9 cellular contexts compared by ENCODE assay signal in genomic region chr4:15920723-15921591, GRCh38. TPM values are rescaled to one million over a fixed set of nuclear protein-coding genes. Genes with fewer than 3 reads are reported as not detected.
A peak's percentile ranks its signal among the peaks of the same experiment; 100 is the strongest.
DNase-seq lines count a peak whose midpoint lies in the region; ATAC-seq and TF ChIP-seq lines count a peak whose summit lies in the region.
"Had no signal": no experiment of that assay in that cellular context is flagged by ENCODE, and none has a peak within 500 bp of the region (broad histone marks: within the 10 kb centered on the region; RNA-seq: fewer than 3 reads in every experiment).

No MANE protein-coding gene starts in this region.

- TF ChIP-seq POLR2A in esophagus muscularis mucosa (IDR thresholded peaks at IDR 0.05; ENCODE audit: low read depth), result no peak

- H3K4me1 ChIP-seq in esophagus muscularis mucosa, result peaks cover 0 to 10% (median 4%) of the 10 kb centered on the region in 4 donors

- H3K36me3 Mint-ChIP-seq in WTC11, result peaks cover 5% of the 10 kb centered on the region

- peaks cover 9% of the 10 kb centered on the region for H3K27me3 Mint-ChIP-seq in WTC11 (ENCODE audit: low read depth)

- ATAC-seq in WTC11, result no peak

- no peaks in the 10 kb centered on the region for H3K4me1 Mint-ChIP-seq in WTC11

- TF ChIP-seq EP300 in esophagus muscularis mucosa (IDR thresholded peaks at IDR 0.05), result no peak

- H3K27me3 ChIP-seq in BJ (ENCODE audit: control insufficient read depth, insufficient read depth, low read length) (no peaks in the 10 kb centered on the region), esophagus muscularis mucosa (no peaks in the 10 kb centered on the region)

- no peaks in the 10 kb centered on the region for H3K9me3 ChIP-seq in esophagus muscularis mucosa

- no peak overlapping the region for H3K27ac ChIP-seq in esophagus muscularis mucosa (replicated peaks in 1 of 4)

- DNase-seq in BJ (ENCODE audit: low read depth) (peak; percentile 79), M059J (ENCODE audit: low read depth) (peak; percentile 98), cardiac fibroblast (ENCODE audit: low read depth in 2 of 2) (peak; percentile 94 to 98), middle frontal gyrus (ENCODE audit: extremely low spot score, low spot score) (peak; percentile 8), NCI-H1048 (lab: John Stamatoyannopoulos, UW) (no peak), GM19240 (ENCODE audit: insufficient read length, low spot score) (no peak), esophagus muscularis mucosa (ENCODE audit: extremely low spot score) (no peak), WTC11 (ENCODE audit: low spot score) (no peak)
- DNase-seq: activated CD8-positive, alpha-beta memory T cell treated with anti-CD3 and anti-CD28 coated beads for 24 hours had no signal

- CTCF ChIA-PET in BJ (lab: Yijun Ruan, JAX) (interaction anchor here (1.7 to 5.6 kb wide), 2 partner anchors 35 to 39 kb away, joined by 12 to 28 read pairs; no protein-coding TSS in a partner anchor), WTC11 (lab: Charles Lee) (interaction anchor here (1.3 kb wide), 1 partner anchor 38 kb away, joined by 6 read pairs; no protein-coding TSS in a partner anchor)

- intact Hi-C loops in esophagus muscularis mucosa (cut with DNase I), result no loop called here

- no peak overlapping the region for H3K27ac Mint-ChIP-seq in WTC11

- TF ChIP-seq CTCF in BJ (IDR thresholded peaks at IDR 0.05; ENCODE audit: insufficient read depth, low read depth, low read length), result no peak
- no peak for TF ChIP-seq CTCF in cardiac fibroblast (IDR thresholded peaks at IDR 0.05; ENCODE audit: low read depth, low read length)
- no peak for TF ChIP-seq CTCF in esophagus muscularis mucosa (IDR thresholded peaks at IDR 0.05)
- no peak for TF ChIP-seq CTCF in WTC11 (IDR thresholded peaks at IDR 0.05)

- H3K9me3 Mint-ChIP-seq in WTC11, result peaks cover 10% of the 10 kb centered on the region

- H3K4me3 Mint-ChIP-seq in WTC11, result no peak overlapping the region

- POLR2A ChIA-PET in BJ (lab: Charles Lee) (no interaction called here), WTC11 (lab: Charles Lee) (no interaction called here)

- H3K4me3 ChIP-seq in BJ (ENCODE audit: low read depth, low read length), result no peak overlapping the region
- H3K4me3 ChIP-seq in cardiac fibroblast (replicated peaks in 1 of 2; ENCODE audit: low read depth in 2 of 2, low read length in 2 of 2), result no peak overlapping the region
- no peak overlapping the region for H3K4me3 ChIP-seq in esophagus muscularis mucosa

- 52% methylated on average over 4 of the region's 4 CpGs for WGBS in esophagus muscularis mucosa

- H3K36me3 ChIP-seq in BJ (ENCODE audit: control insufficient read depth, insufficient read depth, low read length) (no peaks in the 10 kb centered on the region), esophagus muscularis mucosa (no peaks in the 10 kb centered on the region)

TF ChIP-seq in WTC11, 78 proteins besides CTCF, POLR2A, EP300 and RAD21:
- TF ChIP-seq KAT7 (CRISPR knock-in tag; IDR thresholded peaks at IDR 0.05; ENCODE audit: borderline replicate concordance), result no peak
- TF ChIP-seq JAZF1 (CRISPR knock-in tag; IDR thresholded peaks at IDR 0.05), result no peak
- TF ChIP-seq ZBTB21 (CRISPR knock-in tag; IDR thresholded peaks at IDR 0.05; ENCODE audit: borderline replicate concordance), result no peak
- no peak for TF ChIP-seq ZNF671 (CRISPR knock-in tag; IDR thresholded peaks at IDR 0.05)
- no peak for TF ChIP-seq NFYB (CRISPR knock-in tag; conservative IDR thresholded peaks at IDR 0.05; ENCODE audit: low read depth)
- TF ChIP-seq NR3C1 (CRISPR knock-in tag; conservative IDR thresholded peaks at IDR 0.05; ENCODE audit: low read depth), result no peak
- no peak for TF ChIP-seq CDX4 (CRISPR knock-in tag; IDR thresholded peaks at IDR 0.05; ENCODE audit: borderline replicate concordance)
- no peak for TF ChIP-seq MYBL2 (CRISPR knock-in tag; IDR thresholded peaks at IDR 0.05)
- no peak for TF ChIP-seq ZNF512 (CRISPR knock-in tag; IDR thresholded peaks at IDR 0.05; ENCODE audit: borderline replicate concordance)
- no peak for TF ChIP-seq ZBTB43 (CRISPR knock-in tag; IDR thresholded peaks at IDR 0.05)
- no peak for TF ChIP-seq MAX (CRISPR knock-in tag; IDR thresholded peaks at IDR 0.05)

RNA-seq across cellular contexts. Expression of gene FGFBP1, which starts 17.6 kb away (rescaled TPM):
- not detected in 2 replicates for polyA plus RNA-seq in BJ (2011; rRNA removed)
- not detected in 2 replicates for polyA minus RNA-seq in BJ (2011; rRNA and poly(A)+ RNA removed)
- 0.49 TPM in 1 of 2 replicates, not detected in the other for total RNA-seq in M059J (2014; rRNA removed; shearing (Covaris generic))
- under 1 TPM in 3 of 4 donors, not detected in 1; 0.33 to 0.92 (median 0.52) TPM for total RNA-seq in esophagus muscularis mucosa
- 0.18 TPM in 1 of 3 replicates, not detected in the others for total RNA-seq in WTC11 (2021)

RNA-seq across cellular contexts. Expression of gene FGFBP2, which starts 42.0 kb away (rescaled TPM):
- polyA plus RNA-seq in BJ (2011; rRNA removed), result not detected in 2 replicates
- polyA minus RNA-seq in BJ (2011; rRNA and poly(A)+ RNA removed), result not detected in 2 replicates
- not detected in 2 replicates for total RNA-seq in M059J (2014; rRNA removed; shearing (Covaris generic))
- total RNA-seq in esophagus muscularis mucosa (1 to 10 TPM; 2.8 to 6.7 (median 6.0) TPM), WTC11 (2021) (0.24 TPM in 1 of 3 replicates, not detected in the others)

Comparison
In these comparisons a context has a peak if more than half of its experiments do, and no peak if none do; other contexts are left out.
1. DNase-seq: peak in BJ (single experiment), M059J (single experiment), cardiac fibroblast (2 of 2) and middle frontal gyrus (single experiment); none in NCI-H1048 (single experiment), GM19240 (single experiment), esophagus muscularis mucosa (single experiment) and WTC11 (single experiment).